ENCODE assay signal across 11 cellular contexts in the genomic region with DNA sequence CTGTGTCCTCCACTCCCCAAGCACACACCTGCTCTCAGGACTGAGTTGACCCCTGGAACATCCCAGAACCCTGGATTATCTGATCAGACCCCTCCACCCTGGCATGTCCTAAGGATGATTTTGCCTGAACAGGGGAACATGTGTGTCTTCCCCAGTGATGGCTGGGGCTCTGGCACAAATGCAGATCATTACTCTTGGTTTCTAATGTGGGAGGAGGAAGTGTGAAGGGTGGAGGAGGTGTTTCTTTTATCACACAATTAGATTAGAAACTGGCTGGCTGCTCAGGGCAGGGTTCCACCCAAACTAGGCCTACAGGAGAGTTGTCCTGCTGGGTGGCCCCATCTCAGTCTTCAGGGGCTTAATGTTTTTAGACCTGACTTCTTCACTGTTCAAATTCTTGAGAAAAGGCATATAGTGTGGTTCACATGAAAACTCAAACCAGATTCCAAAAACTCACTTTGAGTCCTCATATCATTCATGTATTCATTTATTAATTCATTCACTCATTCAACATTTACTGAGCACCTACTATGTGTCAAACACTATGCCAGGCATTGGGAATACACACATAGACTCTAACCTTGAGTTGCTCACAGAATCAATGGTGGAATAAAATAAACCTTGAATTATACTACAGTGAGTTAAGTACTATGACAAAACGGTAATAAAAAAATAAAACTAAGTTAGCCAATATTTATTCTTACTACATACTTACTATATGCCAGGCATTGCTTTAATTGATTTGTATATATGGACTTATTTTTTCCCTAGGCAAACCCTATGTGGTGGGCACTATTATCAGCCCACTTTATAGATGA.
A peak's percentile ranks its signal among the peaks of the same experiment; 100 is the strongest.
DNase-seq lines count a peak whose midpoint lies in the region; ATAC-seq and TF ChIP-seq lines count a peak whose summit lies in the region.
"Had no signal": no experiment of that assay in that cellular context is flagged by ENCODE, and none has a peak within 500 bp of the region (broad histone marks: within the 10 kb centered on the region; RNA-seq: fewer than 3 reads in every experiment).

No MANE protein-coding gene starts in this region.

- in situ Hi-C loops in GM18951 (cut with MboI; ENCODE audit: low sequenced_read_pairs, unreplicated experiment) = no loop called here

- peaks cover 7% of the 10 kb centered on the region for H3K36me3 Mint-ChIP-seq in activated T-helper 1 cell treated with anti-CD3 and anti-CD28 coated beads, Interleukin-12 subunit alpha, Interleukin-12 subunit beta, Interleukin-2, Interleukin-4 antibody, amounts not matched to agents 30 ng/mL and 10 ng/mL and 1 ng/mL, durations not matched to agents 14 hours and 24 hours and 36 hours (ENCODE audit: low read depth)

- no peaks in the 10 kb centered on the region for H3K27me3 ChIP-seq in BLaER1 treated with 17β-estradiol and CSF1 and Interleukin-3, amounts not matched to agents 10 nM and 100 nM
- no peaks in the 10 kb centered on the region for H3K27me3 ChIP-seq in body of pancreas
- H3K27me3 ChIP-seq: heart left ventricle had no signal

- H3K9ac ChIP-seq in BLaER1 treated with 17β-estradiol and CSF1 and Interleukin-3, amounts not matched to agents 10 nM and 100 nM = no peak overlapping the region

- no peak overlapping the region for H3K4me3 ChIP-seq in BLaER1 treated with 17β-estradiol and CSF1 and Interleukin-3, amounts not matched to agents 10 nM and 100 nM
- no peak overlapping the region for H3K4me3 ChIP-seq in body of pancreas
- H3K4me3 ChIP-seq: heart left ventricle had no signal

- H3K4me2 ChIP-seq in BLaER1 treated with 17β-estradiol and CSF1 and Interleukin-3, amounts not matched to agents 10 nM and 100 nM = peak overlapping the region; percentile 10 to 88 (median 78); a peak in 20 of 22 replicates

- peak; percentile 33 for TF ChIP-seq POLR2A in GM18951 (IDR thresholded peaks at IDR 0.05; ENCODE audit: extremely low read depth, insufficient read depth, insufficient read length)
- no peak for TF ChIP-seq POLR2A in body of pancreas (IDR thresholded peaks at IDR 0.05)

- ATAC-seq in HG02938 (IDR thresholded peaks at IDR 0.05; ENCODE audit: unreplicated experiment) = peak; percentile 44
- ATAC-seq in body of pancreas = no peak
- ATAC-seq in esophagus mucosa = no peak

- H3K36me3 ChIP-seq in BLaER1 treated with 17β-estradiol and CSF1 and Interleukin-3, amounts not matched to agents 10 nM and 100 nM = no peaks in the 10 kb centered on the region
- no peaks in the 10 kb centered on the region for H3K36me3 ChIP-seq in body of pancreas (replicated peaks in 1 of 2; ENCODE audit: insufficient read depth in 1 of 2, low read depth in 2 of 2)
- H3K36me3 ChIP-seq: heart left ventricle had no signal

- H4K20me1 ChIP-seq in BLaER1 treated with 17β-estradiol and CSF1 and Interleukin-3, amounts not matched to agents 10 nM and 100 nM = no peaks in the 10 kb centered on the region

- peaks cover 33 to 58% (median 47%) of the 10 kb centered on the region in 10 experiments for H3K4me1 ChIP-seq in BLaER1 treated with 17β-estradiol and CSF1 and Interleukin-3, amounts not matched to agents 10 nM and 100 nM
- peaks cover 6% of the 10 kb centered on the region for H3K4me1 ChIP-seq in body of pancreas

- no peak for TF ChIP-seq CTCF in body of pancreas (IDR thresholded peaks at IDR 0.05)

- peak overlapping the region in 4 of 11 experiments; percentile 22 to 59 (median 40); a peak in 7 of 22 replicates for H3K27ac ChIP-seq in BLaER1 treated with 17β-estradiol and CSF1 and Interleukin-3, amounts not matched to agents 10 nM and 100 nM
- H3K27ac ChIP-seq in body of pancreas = no peak overlapping the region
- H3K27ac ChIP-seq: heart left ventricle had no signal

- intact Hi-C loops in activated T-helper 1 cell treated with anti-CD3 and anti-CD28 coated beads, Interleukin-12 subunit alpha, Interleukin-12 subunit beta, Interleukin-2, Interleukin-4 antibody, amounts not matched to agents 30 ng/mL and 10 ng/mL and 1 ng/mL, durations not matched to agents 14 hours and 24 hours and 36 hours (cut with micrococcal nuclease) = loop anchor here (1.0 to 5.0 kb wide), 9 partner anchors 8 to 472 kb away; no protein-coding TSS in a partner anchor
- intact Hi-C loops in body of pancreas (cut with DNase I) = no loop called here

- 67 to 74% methylated on average over 1 of the region's 1 CpG for WGBS in body of pancreas, 2 donors

- H3K4me1 Mint-ChIP-seq in activated T-helper 1 cell treated with anti-CD3 and anti-CD28 coated beads, Interleukin-12 subunit alpha, Interleukin-12 subunit beta, Interleukin-2, Interleukin-4 antibody, amounts not matched to agents 30 ng/mL and 10 ng/mL and 1 ng/mL, durations not matched to agents 14 hours and 24 hours and 36 hours (ENCODE audit: low read depth) = peaks cover 70% of the 10 kb centered on the region

- peak overlapping the region; percentile 77 for H3K27ac Mint-ChIP-seq in activated T-helper 1 cell treated with anti-CD3 and anti-CD28 coated beads, Interleukin-12 subunit alpha, Interleukin-12 subunit beta, Interleukin-2, Interleukin-4 antibody, amounts not matched to agents 30 ng/mL and 10 ng/mL and 1 ng/mL, durations not matched to agents 14 hours and 24 hours and 36 hours

- H3K9me3 Mint-ChIP-seq in activated T-helper 1 cell treated with anti-CD3 and anti-CD28 coated beads, Interleukin-12 subunit alpha, Interleukin-12 subunit beta, Interleukin-2, Interleukin-4 antibody, amounts not matched to agents 30 ng/mL and 10 ng/mL and 1 ng/mL, durations not matched to agents 14 hours and 24 hours and 36 hours = no peaks in the 10 kb centered on the region

- no peaks in the 10 kb centered on the region for H3K9me3 ChIP-seq in BLaER1 treated with 17β-estradiol and CSF1 and Interleukin-3, amounts not matched to agents 10 nM and 100 nM (replicated peaks in 1 of 11)
- H3K9me3 ChIP-seq in body of pancreas = no peaks in the 10 kb centered on the region
- H3K9me3 ChIP-seq: heart left ventricle had no signal

- H3K4me3 Mint-ChIP-seq in activated T-helper 1 cell treated with anti-CD3 and anti-CD28 coated beads, Interleukin-12 subunit alpha, Interleukin-12 subunit beta, Interleukin-2, Interleukin-4 antibody, amounts not matched to agents 30 ng/mL and 10 ng/mL and 1 ng/mL, durations not matched to agents 14 hours and 24 hours and 36 hours = peak overlapping the region; percentile 29

- H3K27me3 Mint-ChIP-seq in activated T-helper 1 cell treated with anti-CD3 and anti-CD28 coated beads, Interleukin-12 subunit alpha, Interleukin-12 subunit beta, Interleukin-2, Interleukin-4 antibody, amounts not matched to agents 30 ng/mL and 10 ng/mL and 1 ng/mL, durations not matched to agents 14 hours and 24 hours and 36 hours (ENCODE audit: insufficient read depth) = no peaks in the 10 kb centered on the region

- no peak for DNase-seq in activated T-helper 1 cell treated with anti-CD3 and anti-CD28 coated beads, Interleukin-12 subunit alpha, Interleukin-12 subunit beta, Interleukin-2, Interleukin-4 antibody, amounts not matched to agents 30 ng/mL and 10 ng/mL and 1 ng/mL, durations not matched to agents 14 hours and 24 hours and 36 hours (ENCODE audit: low spot score)
- DNase-seq in body of pancreas = no peak
- DNase-seq in EL = no peak
- DNase-seq in COLO829 (ENCODE audit: low spot score) = no peak
- DNase-seq: central memory CD4-positive, alpha-beta T cell; GOT3; heart left ventricle had no signal
